8 cellular contexts compared by ENCODE assay signal in the genomic region with DNA sequence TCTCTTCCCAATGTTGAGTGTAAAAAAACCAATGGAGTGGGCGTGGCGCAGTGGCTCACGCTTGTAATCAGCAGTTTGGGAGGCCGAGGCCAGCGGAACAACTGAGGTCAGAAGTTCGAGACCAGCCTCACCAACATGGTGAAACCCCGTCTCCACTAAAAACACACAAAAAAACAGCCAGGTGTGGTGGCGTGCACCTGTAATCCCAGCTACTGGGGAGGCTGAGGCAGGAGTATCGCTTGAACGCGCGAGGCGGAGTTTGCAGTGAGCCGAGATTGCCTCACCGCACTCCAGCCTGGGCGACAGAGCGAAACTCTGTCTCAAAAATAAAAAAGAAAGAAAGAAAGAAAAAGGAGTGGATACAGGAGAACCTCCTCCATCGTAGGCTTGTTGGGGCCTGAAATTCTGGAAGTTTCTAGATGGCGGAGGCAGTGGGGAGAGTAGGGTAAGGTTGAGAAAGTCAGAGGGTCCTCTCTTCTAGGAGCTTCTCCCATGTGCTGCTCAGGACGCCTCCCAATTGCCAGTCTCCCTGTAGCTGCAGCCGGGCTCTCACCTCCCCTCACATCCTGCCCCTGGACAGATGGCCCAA. TPM values are rescaled to one million over a fixed set of nuclear protein-coding genes. Genes with fewer than 3 reads are reported as not detected.
DNase-seq lines count a peak whose midpoint lies in the region; ATAC-seq and TF ChIP-seq lines count a peak whose summit lies in the region.

No MANE protein-coding gene starts in this region.

- H3K27ac ChIP-seq in heart right ventricle = peak overlapping the region; percentile 21 to 99 (median 95)
- peak overlapping the region; percentile 92 to 98 (median 96) for H3K27ac ChIP-seq in body of pancreas
- H3K27ac ChIP-seq in mesodermal cell (ENCODE audit: low read depth, low read length, severe bottlenecking) = peak overlapping the region; percentile 95
- H3K27ac ChIP-seq in uterus = peak overlapping the region; percentile 87 to 92

- H3K4me1 ChIP-seq in heart right ventricle = peaks cover 0 to 57% (median 40%) of the 10 kb centered on the region in 9 donors
- H3K4me1 ChIP-seq in body of pancreas = peaks cover 29% of the 10 kb centered on the region
- peaks cover 6% of the 10 kb centered on the region for H3K4me1 ChIP-seq in mesodermal cell (ENCODE audit: control insufficient read depth, insufficient read depth, low read length, poor library complexity, severe bottlenecking)
- peaks cover 0 to 6% of the 10 kb centered on the region in 2 donors for H3K4me1 ChIP-seq in uterus

- H3K9me3 ChIP-seq in heart right ventricle (no peaks in the 10 kb centered on the region), body of pancreas (no peaks in the 10 kb centered on the region), mesodermal cell (ENCODE audit: control insufficient read depth, low read length) (peaks cover 3% of the 10 kb centered on the region), uterus (no peaks in the 10 kb centered on the region)

- intact Hi-C loops in heart right ventricle (cut with DNase I) = loop anchor here in 6 of 10 donors (1.0 to 2.0 kb wide), 4 partner anchors 11 to 32 kb away; partner anchors contain the start of genes ZNF747 (in 2 of the 6) and ZNF768 (in 1 of the 6)
- intact Hi-C loops in left ventricle myocardium superior (cut with micrococcal nuclease) = no loop called here
- intact Hi-C loops in body of pancreas (cut with DNase I) = no loop called here
- intact Hi-C loops in uterus (cut with DNase I; ENCODE audit: low total_unique reads) = no loop called here

- H3K36me3 ChIP-seq in heart right ventricle (peaks cover 0 to 29% (median 15%) of the 10 kb centered on the region in 9 donors), body of pancreas (replicated peaks in 1 of 2; ENCODE audit: insufficient read depth in 1 of 2, low read depth in 2 of 2) (peaks cover 0 to 2% of the 10 kb centered on the region in 2 donors), mesodermal cell (ENCODE audit: control insufficient read depth, insufficient read depth, low read length) (peaks cover 28% of the 10 kb centered on the region), uterus (no peaks in the 10 kb centered on the region)

- TF ChIP-seq POLR2A in body of pancreas (IDR thresholded peaks at IDR 0.05) (no peak), uterus (IDR thresholded peaks at IDR 0.05) (no peak)

- H3K4me3 ChIP-seq in heart right ventricle (peak overlapping the region in 9 of 10 donors; percentile 4 to 98 (median 79)), body of pancreas (no peak overlapping the region), mesodermal cell (ENCODE audit: extremely low read depth, insufficient read depth, low read length, poor library complexity, severe bottlenecking) (no peak overlapping the region), uterus (peak overlapping the region; percentile 68 to 82)

- WGBS in heart right ventricle, 2 donors = 87 to 88% methylated on average over 21 of the region's 21 CpGs
- 73 to 82% methylated on average over 21 of the region's 21 CpGs for WGBS in body of pancreas, 2 donors
- WGBS in mesodermal cell (ENCODE audit: insufficient coverage in 2 of 2), 2 experiments = 95 to 96% methylated on average over 14 to 20 of the region's 21 CpGs

- H3K27me3 ChIP-seq in heart right ventricle = no peaks in the 10 kb centered on the region
- H3K27me3 ChIP-seq in body of pancreas = no peaks in the 10 kb centered on the region
- H3K27me3 ChIP-seq in uterus = no peaks in the 10 kb centered on the region

- in situ Hi-C loops in ACHN (cut with HindIII; ENCODE audit: low pct_ligation_motif_present, low pct_unique_long_range_greater_than_20kb, low sequenced_read_pairs) = no loop called here

- ATAC-seq in heart right ventricle (no peak), left ventricle myocardium superior (no peak), body of pancreas (no peak)

- no peak for TF ChIP-seq CTCF in heart right ventricle (IDR thresholded peaks at IDR 0.05)
- TF ChIP-seq CTCF in body of pancreas (IDR thresholded peaks at IDR 0.05) = peak in 1 of 7 experiments; percentile 2
- no peak for TF ChIP-seq CTCF in uterus (IDR thresholded peaks at IDR 0.05)

- DNase-seq in heart right ventricle (no peak), left ventricle myocardium superior (no peak), body of pancreas (no peak), uterus (no peak), RPMI8226 (no peak), kidney tubule cell (ENCODE audit: low spot score) (no peak), ACHN (no peak)

RNA-seq across cellular contexts. Expression of gene ZNF764, which starts 0.7 kb away (rescaled TPM):
- total RNA-seq in heart right ventricle (10 to 100 TPM in 5 of 10 donors, 1 to 10 TPM in 5; 6.3 to 15.3 (median 10.3) TPM), left ventricle myocardium superior (9.1 TPM), body of pancreas (10 to 100 TPM in 1 of 2 donors, 1 to 10 TPM in 1; 8.3 to 23.7 TPM), uterus (10 to 100 TPM in 2 of 4 donors, 1 to 10 TPM in 2; 1.5 to 11.3 (median 7.3) TPM)
- polyA plus RNA-seq in heart right ventricle = 10 to 100 TPM in 1 of 2 donors, 1 to 10 TPM in 1; 5.6 to 11.7 TPM
- 8.1 TPM for polyA plus RNA-seq in mesodermal cell (2013, experiment 1 of 2)
- 7.1 TPM for polyA plus RNA-seq in mesodermal cell (2013, experiment 2 of 2)

RNA-seq across cellular contexts. Expression of gene ZNF688, which starts 12.6 kb away (rescaled TPM):
- total RNA-seq in heart right ventricle (10 to 100 TPM in 7 of 10 donors, 1 to 10 TPM in 3; 6.3 to 16.2 (median 12.4) TPM), left ventricle myocardium superior (10.0 TPM), body of pancreas (10 to 100 TPM; 19.2 to 27.4 TPM), uterus (10 to 100 TPM in 3 of 4 donors, 1 to 10 TPM in 1; 9.6 to 27.1 (median 12.5) TPM)
- 10 to 100 TPM in 1 of 2 donors, 1 to 10 TPM in 1; 9.3 to 23.8 TPM for polyA plus RNA-seq in heart right ventricle
- 6.2 TPM for polyA plus RNA-seq in mesodermal cell (2013, experiment 1 of 2)
- 7.6 TPM for polyA plus RNA-seq in mesodermal cell (2013, experiment 2 of 2)

RNA-seq across cellular contexts. Expression of gene ZNF747, which starts 24.2 kb away (rescaled TPM):
- 10 to 100 TPM in 7 of 10 donors, 1 to 10 TPM in 3; 8.5 to 14.3 (median 10.7) TPM for total RNA-seq in heart right ventricle
- polyA plus RNA-seq in heart right ventricle = 1 to 10 TPM; 8.5 to 9.2 TPM
- total RNA-seq in left ventricle myocardium superior = 9.0 TPM
- total RNA-seq in body of pancreas = 10 to 100 TPM; 10.2 to 11.4 TPM
- polyA plus RNA-seq in mesodermal cell (2013, experiment 1 of 2) = 4.9 TPM
- polyA plus RNA-seq in mesodermal cell (2013, experiment 2 of 2) = 4.4 TPM
- 10 to 100 TPM in 2 of 4 donors, 1 to 10 TPM in 2; 3.8 to 16.1 (median 10.2) TPM for total RNA-seq in uterus

RNA-seq across cellular contexts. Expression of gene ZNF785, which starts 26.6 kb away (rescaled TPM):
- total RNA-seq in heart right ventricle (1 to 10 TPM; 2.8 to 8.4 (median 5.4) TPM), left ventricle myocardium superior (7.3 TPM), body of pancreas (10 to 100 TPM; 10.9 to 16.1 TPM), uterus (10 to 100 TPM in 2 of 4 donors, 1 to 10 TPM in 2; 6.8 to 37.4 (median 15.2) TPM)
- polyA plus RNA-seq in heart right ventricle = 1 to 10 TPM; 3.0 to 7.4 TPM
- 7.9 TPM for polyA plus RNA-seq in mesodermal cell (2013, experiment 1 of 2)
- 9.1 TPM for polyA plus RNA-seq in mesodermal cell (2013, experiment 2 of 2)

RNA-seq across cellular contexts. Expression of gene ZNF768, which starts 32.5 kb away (rescaled TPM):
- total RNA-seq in heart right ventricle (10 to 100 TPM; 36.0 to 71.7 (median 43.3) TPM), left ventricle myocardium superior (75.4 TPM), body of pancreas (10 to 100 TPM; 17.8 to 24.1 TPM), uterus (10 to 100 TPM in 3 of 4 donors, 1 to 10 TPM in 1; 8.8 to 41.3 (median 28.5) TPM)
- 10 to 100 TPM; 51.8 to 75.1 TPM for polyA plus RNA-seq in heart right ventricle
- polyA plus RNA-seq in mesodermal cell (2013, experiment 1 of 2) = 33.7 TPM
- polyA plus RNA-seq in mesodermal cell (2013, experiment 2 of 2) = 31.0 TPM

Comparison
In these comparisons a context has a peak if more than half of its experiments do, and no peak if none do; other contexts are left out.
1. intact Hi-C loops: an anchor here in heart right ventricle (1.0 to 2.0 kb wide); none called in left ventricle myocardium superior, body of pancreas and uterus.
2. H3K4me3 ChIP-seq: peak in heart right ventricle (9 of 10) and uterus (2 of 2); none in body of pancreas (0 of 2) and mesodermal cell (single experiment).
3. Peak in every context shown above with its lines, with median percentiles within 50 percentile points of each other: H3K27ac ChIP-seq.